Comparison of ENCODE assay signal across 8 cellular contexts in genomic region chr11:87036756-87037449, GRCh38. TPM values are rescaled to one million over a fixed set of nuclear protein-coding genes. Genes with fewer than 3 reads are reported as not detected.
DNase-seq lines count a peak whose midpoint lies in the region; ATAC-seq and TF ChIP-seq lines count a peak whose summit lies in the region.

No MANE protein-coding gene starts in this region.

- H3K27me3 Mint-ChIP-seq in immature natural killer cell (ENCODE audit: low read depth in 3 of 3) = peaks cover 0 to 3% (median 2%) of the 10 kb centered on the region in 3 donors

- H3K9me3 ChIP-seq in adrenal gland (replicated peaks in 1 of 3) (no peaks in the 10 kb centered on the region), stomach (no peaks in the 10 kb centered on the region)

- POLR2A ChIA-PET in AG04449 (lab: Yijun Ruan, JAX) = no interaction called here

- H3K27ac ChIP-seq in adrenal gland = peak overlapping the region in 4 of 5 donors; percentile 76 to 89 (median 84)
- peak overlapping the region; percentile 81 to 91 (median 89) for H3K27ac ChIP-seq in stomach

- peak overlapping the region; percentile 93 to 99 (median 97) for H3K4me3 Mint-ChIP-seq in immature natural killer cell

- TF ChIP-seq POLR2A in adrenal gland (IDR thresholded peaks at IDR 0.05) = no peak
- no peak for TF ChIP-seq POLR2A in stomach (IDR thresholded peaks at IDR 0.05)

- ATAC-seq in GM18868 (IDR thresholded peaks at IDR 0.05; ENCODE audit: unreplicated experiment) (peak; percentile 3), HG03342 (IDR thresholded peaks at IDR 0.05; ENCODE audit: unreplicated experiment) (peak; percentile 11)

- TF ChIP-seq EP300 in stomach (IDR thresholded peaks at IDR 0.05) = no peak

- peak overlapping the region; percentile 93 for H3K4me3 ChIP-seq in AG04449 (ENCODE audit: low read depth, low read length)
- H3K4me3 ChIP-seq in adrenal gland = peak overlapping the region in 2 of 4 donors; percentile 82 to 96
- H3K4me3 ChIP-seq in stomach = peak overlapping the region; percentile 68 to 91 (median 70)

- H3K4me1 ChIP-seq in adrenal gland (replicated peaks in 1 of 2) = peaks cover 23 to 27% of the 10 kb centered on the region in 2 donors
- H3K4me1 ChIP-seq in stomach = peaks cover 11 to 47% (median 26%) of the 10 kb centered on the region in 4 donors

- no peaks in the 10 kb centered on the region for H3K36me3 Mint-ChIP-seq in immature natural killer cell

- TF ChIP-seq CTCF in AG04449 (IDR thresholded peaks at IDR 0.05; ENCODE audit: insufficient read depth, low read length, missing control alignments) (no peak), adrenal gland (IDR thresholded peaks at IDR 0.05) (no peak), stomach (IDR thresholded peaks at IDR 0.05) (no peak)

- no peaks in the 10 kb centered on the region for H3K9me3 Mint-ChIP-seq in immature natural killer cell

- no peaks in the 10 kb centered on the region for H3K36me3 ChIP-seq in adrenal gland (replicated peaks in 1 of 2)
- no peaks in the 10 kb centered on the region for H3K36me3 ChIP-seq in stomach

- intact Hi-C loops in adrenal gland (cut with DNase I) = loop anchor here (10.0 kb wide), 1 partner anchor 82 kb away; the partner anchor contains the start of gene FZD4 (in 2 of the 2)
- intact Hi-C loops in stomach (cut with DNase I; ENCODE audit: low total_unique reads) = loop anchor here (10.0 kb wide), 1 partner anchor 82 kb away; the partner anchor contains the start of gene FZD4

- DNase-seq in AG04449 (ENCODE audit: low read depth, low spot score) = no peak
- peak in 2 of 7 donors; percentile 15 to 64 for DNase-seq in adrenal gland
- DNase-seq in immature natural killer cell = peak in 1 of 3 donors; percentile 2
- no peak for DNase-seq in stomach
- DNase-seq in H4 (ENCODE audit: low spot score) = no peak
- no peak for DNase-seq in GM03348 (ENCODE audit: low spot score)

- peak overlapping the region; percentile 8 to 90 (median 42) for H3K27ac Mint-ChIP-seq in immature natural killer cell

- WGBS in adrenal gland, 4 donors = 31 to 41% (median 37%) methylated on average over 10 of the region's 10 CpGs
- WGBS in stomach, 5 donors = 13 to 24% (median 17%) methylated on average over 10 of the region's 10 CpGs

- H3K4me1 Mint-ChIP-seq in immature natural killer cell = peaks cover 37 to 49% of the 10 kb centered on the region in 2 donors

- CTCF ChIA-PET in AG04449 (lab: Yijun Ruan, JAX) = interaction anchor here (1.5 to 2.2 kb wide), 3 partner anchors 9 to 98 kb away, joined by 3 to 7 read pairs (median 4); no protein-coding TSS in a partner anchor

- H3K27me3 ChIP-seq in adrenal gland (no peaks in the 10 kb centered on the region), stomach (no peaks in the 10 kb centered on the region)

RNA-seq across cellular contexts. Expression of gene TMEM135, which starts 0.8 kb away (rescaled TPM):
- total RNA-seq in adrenal gland (100 to 1,000 TPM in 1 of 8 donors, 10 to 100 TPM in 7; 32.6 to 101 (median 44.5) TPM), stomach (100 to 1,000 TPM in 1 of 5 donors, 10 to 100 TPM in 2, 1 to 10 TPM in 1, under 1 TPM in 1; 0.58 to 202 (median 10.3) TPM)
- polyA plus RNA-seq in adrenal gland (10 to 100 TPM in 1 of 3 donors, 1 to 10 TPM in 2; 8.2 to 60.3 (median 8.2) TPM), immature natural killer cell (10 to 100 TPM in 2 of 3 donors, 1 to 10 TPM in 1; 7.3 to 20.2 (median 11.3) TPM), stomach (1 to 10 TPM; 2.8 to 4.9 (median 3.0) TPM)
- total RNA-seq in H4 (2014; rRNA removed; shearing (Covaris generic)) = 26.1 and 26.3 TPM in 2 replicates
